1 cellular context compared by ENCODE assay signal in genomic region chr19:17110599-17110966, GRCh38.
TF ChIP-seq lines count a peak whose summit lies in the region.

No MANE protein-coding gene starts in this region.

TF ChIP-seq in H1, 55 proteins besides CTCF, POLR2A, EP300 and RAD21:
- no peak for TF ChIP-seq CEBPB (IDR thresholded peaks at IDR 0.05; ENCODE audit: low read depth, low read length)
- TF ChIP-seq RNF2 (IDR thresholded peaks at IDR 0.05; ENCODE audit: borderline replicate concordance, low read depth, low read length, missing control alignments, poor library complexity, severe bottlenecking) = no peak
- TF ChIP-seq TAF7 (optimal IDR thresholded peaks at IDR 0.05; ENCODE audit: borderline replicate concordance, low read depth, low read length) = no peak
- TF ChIP-seq FOSL1 (IDR thresholded peaks at IDR 0.05; ENCODE audit: insufficient read depth, low read depth, low read length) = no peak
- TF ChIP-seq PHF8 (conservative IDR thresholded peaks at IDR 0.05; ENCODE audit: low read depth, low read length) = no peak
- no peak for TF ChIP-seq EGR1 (IDR thresholded peaks at IDR 0.05; ENCODE audit: borderline replicate concordance, low read depth, low read length)
- no peak for TF ChIP-seq HDAC2 (IDR thresholded peaks at IDR 0.05; ENCODE audit: borderline replicate concordance in 1 of 2, low read depth in 2 of 2, low read length in 2 of 2)
- TF ChIP-seq CHD2 (IDR thresholded peaks at IDR 0.05; ENCODE audit: low read length) = no peak
- no peak for TF ChIP-seq RXRA (IDR thresholded peaks at IDR 0.05; ENCODE audit: insufficient read depth, low read depth, low read length)
- TF ChIP-seq POLR2AphosphoS5 (IDR thresholded peaks at IDR 0.05; ENCODE audit: low read depth, low read length) = no peak
- no peak for TF ChIP-seq SP2 (IDR thresholded peaks at IDR 0.05; ENCODE audit: low read length)
- no peak for TF ChIP-seq ATF2 (IDR thresholded peaks at IDR 0.05; ENCODE audit: low read length)
- no peak for TF ChIP-seq EZH2 (IDR thresholded peaks at IDR 0.05; ENCODE audit: low read depth, low read length, severe bottlenecking)
- no peak for TF ChIP-seq YY1 (IDR thresholded peaks at IDR 0.05; ENCODE audit: low read depth, low read length)
- no peak for TF ChIP-seq GTF2F1 (IDR thresholded peaks at IDR 0.05; ENCODE audit: borderline replicate concordance, low read depth, low read length)
- no peak for TF ChIP-seq CHD7 (IDR thresholded peaks at IDR 0.05; ENCODE audit: insufficient replicate concordance, low read length)
